10 cellular contexts compared by ENCODE assay signal in the genomic region with DNA sequence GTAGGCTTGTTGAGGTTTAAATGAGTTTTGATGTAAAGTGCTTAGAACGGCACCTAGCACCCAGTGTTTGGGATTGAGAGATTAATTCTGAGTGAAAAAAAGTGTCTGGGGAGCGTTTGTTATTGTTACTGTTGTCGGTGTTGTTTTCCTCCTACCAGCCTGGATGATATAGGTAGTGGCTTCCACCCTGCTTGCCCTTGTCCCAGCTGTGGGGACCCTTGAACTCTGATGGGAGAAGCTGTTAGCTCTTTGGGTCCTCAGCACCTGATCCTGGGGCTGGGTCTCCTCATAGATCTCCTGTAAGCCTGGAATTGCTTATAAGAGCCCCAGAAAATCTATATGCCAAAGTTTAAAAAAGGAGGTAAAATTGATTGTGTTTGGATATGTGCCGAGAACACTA. TPM values are rescaled to one million over a fixed set of nuclear protein-coding genes. Genes with fewer than 3 reads are reported as not detected.
DNase-seq lines count a peak whose midpoint lies in the region; ATAC-seq and TF ChIP-seq lines count a peak whose summit lies in the region.
"Had no signal": no experiment of that assay in that cellular context is flagged by ENCODE, and none has a peak within 500 bp of the region (broad histone marks: within the 10 kb centered on the region; RNA-seq: fewer than 3 reads in every experiment).

No MANE protein-coding gene starts in this region.

- H3K79me2 ChIP-seq in ACC112 (ENCODE audit: control insufficient read depth, insufficient read depth, low read length, unreplicated experiment) (no peaks in the 10 kb centered on the region), HCT116 (ENCODE audit: insufficient read depth, low read length) (no peaks in the 10 kb centered on the region)

- no peaks in the 10 kb centered on the region for H3K27me3 Mint-ChIP-seq in naive B cell

- H3K4me2 ChIP-seq in HCT116 (ENCODE audit: low read length): peak overlapping the region; percentile 35; the same call in 1 of the 2 replicates

- ATAC-seq in HCT116 (no peak), naive B cell (ENCODE audit: low read depth in 2 of 2) (no peak)

- DNase-seq in HCT116 (ENCODE audit: low read depth, low spot score) (no peak), naive B cell (no peak), NCI-H1105 (lab: John Stamatoyannopoulos, UW) (no peak), SHP77 treated with DMSO at 0.1 percent for 48 hours (lab: John Stamatoyannopoulos, UW) (no peak), anterior cingulate cortex (lab: John Stamatoyannopoulos, UW) (no peak)
- DNase-seq in stimulated activated CD4-positive, alpha-beta T cell treated with anti-CD3 and anti-CD28 coated beads, Interleukin-12 subunit alpha, Interleukin-12 subunit beta, amount 100 ng/mL, for 4 hours: no peak

- no peaks in the 10 kb centered on the region for H3K9me2 ChIP-seq in HCT116 (ENCODE audit: insufficient read depth)

- H3K4me3 ChIP-seq in ACC112 (ENCODE audit: low read depth, low read length) (peak overlapping the region; percentile 14; the same call in 1 of the 2 replicates), HCT116 (replicated peaks in 1 of 2; ENCODE audit: low read depth in 1 of 2, low read length in 2 of 2) (no peak overlapping the region)

- no peaks in the 10 kb centered on the region for H3K9me3 Mint-ChIP-seq in naive B cell

- H3K4me1 ChIP-seq in ACC112 (ENCODE audit: control insufficient read depth, insufficient read depth, low read length, unreplicated experiment) (peaks cover 70% of the 10 kb centered on the region), HCT116 (ENCODE audit: control insufficient read depth in 1 of 2, insufficient read depth in 2 of 2, low read length in 2 of 2) (peaks cover 31 to 85% of the 10 kb centered on the region in 2 experiments)

- peak overlapping the region; percentile 31; the same call in 1 of the 2 replicates for H3K27ac ChIP-seq in ACC112 (ENCODE audit: low read depth, low read length)
- no peak overlapping the region for H3K27ac ChIP-seq in HCT116 (ENCODE audit: low read depth, low read length)
- H3K27ac ChIP-seq in adipose tissue (ENCODE audit: low read depth, low read length): peak overlapping the region; percentile 60
- H3K27ac ChIP-seq: epithelial cell of prostate had no signal

- intact Hi-C loops in HCT116 (cut with micrococcal nuclease): no loop called here

- H4K20me1 ChIP-seq in HCT116 (ENCODE audit: insufficient read depth): no peaks in the 10 kb centered on the region

- H2AFZ ChIP-seq in ACC112 (ENCODE audit: low read length, unreplicated experiment) (no peak overlapping the region), HCT116 (ENCODE audit: low read depth, low read length, poor library complexity, severe bottlenecking) (no peak overlapping the region)

- H3K36me3 Mint-ChIP-seq in naive B cell: peaks cover 0 to 7% of the 10 kb centered on the region in 2 donors

- WGBS in adipose tissue, 3 donors: 54 to 86% (median 58%) methylated on average over 4 of the region's 4 CpGs

- H3K9me3 ChIP-seq in HCT116 (ENCODE audit: control insufficient read depth in 1 of 2, insufficient read depth in 1 of 2, low read depth in 1 of 2, low read length in 2 of 2): no peaks in the 10 kb centered on the region

- peak overlapping the region; percentile 96 to 99 (median 98) for H3K4me3 Mint-ChIP-seq in naive B cell

- no peak for TF ChIP-seq CTCF in HCT116 (IDR thresholded peaks at IDR 0.05 in 2 of 3, conservative IDR thresholded peaks at IDR 0.05 in 1 of 3; ENCODE audit: borderline replicate concordance in 1 of 3, insufficient read depth in 1 of 3, low read depth in 2 of 3, low read length in 2 of 3)

- no TSS peak for BruUV-seq in HCT116 (replicated peaks; lab: Mats Ljungman, UMichigan)

- CTCF ChIA-PET in HCT116 (lab: Charles Lee): interaction anchor here (1.8 kb wide), 1 partner anchor 9 kb away, joined by 7 read pairs; no protein-coding TSS in a partner anchor

- peak overlapping the region; percentile 99 to 100 (median 100) for H3K27ac Mint-ChIP-seq in naive B cell

- H3K36me3 ChIP-seq in ACC112 (ENCODE audit: insufficient read depth, low read length) (no peaks in the 10 kb centered on the region), HCT116 (ENCODE audit: control insufficient read depth in 1 of 2, insufficient read depth in 2 of 2, low read length in 2 of 2) (no peaks in the 10 kb centered on the region)

- H3K4me1 Mint-ChIP-seq in naive B cell: peaks cover 66 to 92% (median 85%) of the 10 kb centered on the region in 3 donors

- no peak overlapping the region for H3K9ac ChIP-seq in HCT116 (ENCODE audit: low read length)

- TF ChIP-seq POLR2A in HCT116 (IDR thresholded peaks at IDR 0.05; ENCODE audit: borderline replicate concordance, extremely low read depth, insufficient read depth, insufficient read length): no peak

- POLR2A ChIA-PET in HCT116 (lab: Charles Lee): interaction anchor here (1.6 kb wide), 1 partner anchor 78 kb away, joined by 6 read pairs; a partner anchor contains a TSS

- TF ChIP-seq RAD21 in HCT116 (IDR thresholded peaks at IDR 0.05; ENCODE audit: low read depth): no peak

- RAD21 ChIA-PET in HCT116 (lab: Charles Lee; ENCODE audit: low non-redundant PET in 1 of 2, low total read pairs in 2 of 2, uncharacterized antibody in 2 of 2, unreplicated experiment in 2 of 2): no interaction called here

- H3K27me3 ChIP-seq in ACC112 (ENCODE audit: insufficient read depth, low read length): peaks cover 6% of the 10 kb centered on the region; the same call in 1 of the 2 replicates
- no peaks in the 10 kb centered on the region for H3K27me3 ChIP-seq in HCT116 (ENCODE audit: insufficient read depth, low read length)

TF ChIP-seq in HCT116, 20 proteins besides CTCF, POLR2A, EP300 and RAD21 (continues in another document):
- TF ChIP-seq EZH2 (IDR thresholded peaks at IDR 0.05): no peak
- no peak for TF ChIP-seq POLR2AphosphoS5 (IDR thresholded peaks at IDR 0.05; ENCODE audit: low read depth, low read length)
- no peak for TF ChIP-seq ZNF274 (IDR thresholded peaks at IDR 0.05; ENCODE audit: low read depth, low read length)
- TF ChIP-seq ELF1 (IDR thresholded peaks at IDR 0.05; ENCODE audit: borderline replicate concordance, low read depth): no peak
- TF ChIP-seq, protein P1, sequence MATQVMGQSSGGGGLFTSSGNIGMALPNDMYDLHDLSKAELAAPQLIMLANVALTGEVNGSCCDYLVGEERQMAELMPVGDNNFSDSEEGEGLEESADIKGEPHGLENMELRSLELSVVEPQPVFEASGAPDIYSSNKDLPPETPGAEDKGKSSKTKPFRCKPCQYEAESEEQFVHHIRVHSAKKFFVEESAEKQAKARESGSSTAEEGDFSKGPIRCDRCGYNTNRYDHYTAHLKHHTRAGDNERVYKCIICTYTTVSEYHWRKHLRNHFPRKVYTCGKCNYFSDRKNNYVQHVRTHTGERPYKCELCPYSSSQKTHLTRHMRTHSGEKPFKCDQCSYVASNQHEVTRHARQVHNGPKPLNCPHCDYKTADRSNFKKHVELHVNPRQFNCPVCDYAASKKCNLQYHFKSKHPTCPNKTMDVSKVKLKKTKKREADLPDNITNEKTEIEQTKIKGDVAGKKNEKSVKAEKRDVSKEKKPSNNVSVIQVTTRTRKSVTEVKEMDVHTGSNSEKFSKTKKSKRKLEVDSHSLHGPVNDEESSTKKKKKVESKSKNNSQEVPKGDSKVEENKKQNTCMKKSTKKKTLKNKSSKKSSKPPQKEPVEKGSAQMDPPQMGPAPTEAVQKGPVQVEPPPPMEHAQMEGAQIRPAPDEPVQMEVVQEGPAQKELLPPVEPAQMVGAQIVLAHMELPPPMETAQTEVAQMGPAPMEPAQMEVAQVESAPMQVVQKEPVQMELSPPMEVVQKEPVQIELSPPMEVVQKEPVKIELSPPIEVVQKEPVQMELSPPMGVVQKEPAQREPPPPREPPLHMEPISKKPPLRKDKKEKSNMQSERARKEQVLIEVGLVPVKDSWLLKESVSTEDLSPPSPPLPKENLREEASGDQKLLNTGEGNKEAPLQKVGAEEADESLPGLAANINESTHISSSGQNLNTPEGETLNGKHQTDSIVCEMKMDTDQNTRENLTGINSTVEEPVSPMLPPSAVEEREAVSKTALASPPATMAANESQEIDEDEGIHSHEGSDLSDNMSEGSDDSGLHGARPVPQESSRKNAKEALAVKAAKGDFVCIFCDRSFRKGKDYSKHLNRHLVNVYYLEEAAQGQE (IDR thresholded peaks at IDR 0.05; ENCODE audit: low read depth): no peak
- TF ChIP-seq SRF (IDR thresholded peaks at IDR 0.05; ENCODE audit: low read depth): no peak
- TF ChIP-seq, protein P2, sequence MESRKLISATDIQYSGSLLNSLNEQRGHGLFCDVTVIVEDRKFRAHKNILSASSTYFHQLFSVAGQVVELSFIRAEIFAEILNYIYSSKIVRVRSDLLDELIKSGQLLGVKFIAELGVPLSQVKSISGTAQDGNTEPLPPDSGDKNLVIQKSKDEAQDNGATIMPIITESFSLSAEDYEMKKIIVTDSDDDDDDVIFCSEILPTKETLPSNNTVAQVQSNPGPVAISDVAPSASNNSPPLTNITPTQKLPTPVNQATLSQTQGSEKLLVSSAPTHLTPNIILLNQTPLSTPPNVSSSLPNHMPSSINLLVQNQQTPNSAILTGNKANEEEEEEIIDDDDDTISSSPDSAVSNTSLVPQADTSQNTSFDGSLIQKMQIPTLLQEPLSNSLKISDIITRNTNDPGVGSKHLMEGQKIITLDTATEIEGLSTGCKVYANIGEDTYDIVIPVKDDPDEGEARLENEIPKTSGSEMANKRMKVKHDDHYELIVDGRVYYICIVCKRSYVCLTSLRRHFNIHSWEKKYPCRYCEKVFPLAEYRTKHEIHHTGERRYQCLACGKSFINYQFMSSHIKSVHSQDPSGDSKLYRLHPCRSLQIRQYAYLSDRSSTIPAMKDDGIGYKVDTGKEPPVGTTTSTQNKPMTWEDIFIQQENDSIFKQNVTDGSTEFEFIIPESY (IDR thresholded peaks at IDR 0.05; ENCODE audit: extremely low read depth, insufficient replicate concordance, low read length): no peak
- TF ChIP-seq EZH2phosphoT487 (IDR thresholded peaks at IDR 0.05; ENCODE audit: borderline replicate concordance): no peak
- no peak for TF ChIP-seq SP1 (IDR thresholded peaks at IDR 0.05; ENCODE audit: low read depth)
- no peak for TF ChIP-seq TCF7L2 (IDR thresholded peaks at IDR 0.05; ENCODE audit: borderline replicate concordance, extremely low read depth, insufficient read depth, insufficient read length)
- TF ChIP-seq, protein P3, sequence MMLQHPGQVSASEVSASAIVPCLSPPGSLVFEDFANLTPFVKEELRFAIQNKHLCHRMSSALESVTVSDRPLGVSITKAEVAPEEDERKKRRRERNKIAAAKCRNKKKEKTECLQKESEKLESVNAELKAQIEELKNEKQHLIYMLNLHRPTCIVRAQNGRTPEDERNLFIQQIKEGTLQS (IDR thresholded peaks at IDR 0.05): no peak

RNA-seq across cellular contexts. Expression of a gene that starts 4.9 kb away (rescaled TPM):
- 8.2 TPM for total RNA-seq in HCT116 (2021; ENCODE audit: unreplicated experiment)
- polyA plus RNA-seq in HCT116 (2012): 8.6 and 8.9 TPM in 2 replicates
- polyA plus RNA-seq in adipose tissue (10 to 100 TPM in 2 of 3 donors, 1 to 10 TPM in 1; 3.1 to 35.5 (median 27.5) TPM), naive B cell (ENCODE audit: low read depth in 6 of 6) (10 to 100 TPM; 16.9 to 47.0 (median 22.3) TPM)

RNA-seq across cellular contexts. Expression of a gene that starts 35.3 kb away (rescaled TPM):
- total RNA-seq in HCT116 (2021; ENCODE audit: unreplicated experiment): 0.15 TPM
- polyA plus RNA-seq in HCT116 (2012): 0.05 and 0.16 TPM in 2 replicates
- under 1 TPM in 2 of 3 donors, not detected in 1; 0.05 to 0.07 TPM for polyA plus RNA-seq in adipose tissue
- polyA plus RNA-seq in naive B cell (ENCODE audit: low read depth in 6 of 6): 1 to 10 TPM in 1 of 6 donors, under 1 TPM in 4, not detected in 1; 0.16 to 4.6 (median 0.31) TPM
- total RNA-seq: lung microvascular endothelial cell had no signal
